ENCODE assay signal across 25 cellular contexts in the genomic region with DNA sequence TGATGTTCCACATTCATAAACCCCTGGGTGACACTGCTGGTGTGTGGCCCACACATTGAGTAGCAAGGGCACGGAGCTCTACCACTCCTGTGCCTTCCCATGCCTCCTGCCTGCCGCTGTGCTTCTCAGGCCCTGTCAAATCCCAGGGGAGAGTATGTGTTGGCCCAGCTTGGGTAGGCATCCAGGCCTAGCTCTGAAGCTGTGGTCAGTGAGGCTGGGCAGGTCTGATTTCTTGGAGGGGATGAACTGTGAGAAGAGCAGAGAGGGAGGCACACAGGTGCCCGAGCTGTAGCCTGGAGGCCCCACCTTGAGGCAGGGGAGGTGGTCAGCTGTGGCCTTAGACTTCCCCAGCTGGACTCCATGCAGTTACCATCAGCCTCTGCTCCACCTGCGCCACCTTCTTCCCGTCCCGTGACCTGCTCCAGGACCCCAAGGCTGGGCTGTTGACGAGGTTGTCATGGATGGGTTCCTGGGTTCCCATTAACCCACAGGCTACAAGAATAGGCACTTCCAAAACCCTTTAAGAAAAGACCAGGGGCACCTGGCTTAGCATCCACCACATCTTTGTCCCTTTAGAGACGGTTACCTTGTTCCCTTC.
"Had no signal": no experiment of that assay in that cellular context is flagged by ENCODE, and none has a peak within 500 bp of the region (broad histone marks: within the 10 kb centered on the region; RNA-seq: fewer than 3 reads in every experiment).

No MANE protein-coding gene starts in this region.

- H3K9me3 Mint-ChIP-seq: activated CD4-positive, alpha-beta memory T cell treated with anti-CD3 and anti-CD28 coated beads, Interleukin-2, amount 10 ng/mL, durations not matched to agents 7 days and 5 days; activated naive CD4-positive, alpha-beta T cell treated with anti-CD3 and anti-CD28 coated beads, Interleukin-2, amount 10 ng/mL, durations not matched to agents 7 days and 5 days; activated naive CD8-positive, alpha-beta T cell treated with anti-CD3 and anti-CD28 coated beads for 36 hours; activated T-helper 17 cell treated with anti-CD3 and anti-CD28 coated beads, Interleukin-2, amount 50 U/mL, for 72 hours had no signal

- H3K4me3 ChIP-seq: Peyer's patch, SJCRH30 had no signal

- DNase-seq: activated CD4-positive, alpha-beta memory T cell treated with anti-CD3 and anti-CD28 coated beads, Interleukin-2, amount 10 ng/mL, durations not matched to agents 7 days and 5 days; activated CD4-positive, alpha-beta T cell treated with anti-CD3 and anti-CD28 coated beads, Interleukin-2, amount 50 U/mL, for 1 hour; activated CD4-positive, CD25-positive, alpha-beta regulatory T cell; activated gamma-delta T cell; activated naive CD4-positive, alpha-beta T cell treated with anti-CD3 and anti-CD28 coated beads, Interleukin-2, amount 10 ng/mL, durations not matched to agents 7 days and 5 days; activated naive CD8-positive, alpha-beta T cell treated with anti-CD3 and anti-CD28 coated beads for 36 hours; activated T-cell treated with anti-CD3 and anti-CD28 coated beads for 4 hours; activated T-cell treated with anti-CD3 and anti-CD28 coated beads, Interleukin-2, amount 50 U/mL, for 48 hours; KG1; NCI-H1048; NCI-H146; NCI-H187 treated with DMSO at 0.1 percent for 48 hours; NCI-H2081 treated with DMSO at 0.1 percent for 48 hours; NCI-H446; NCI-H524; NCI-H748 treated with DMSO at 0.1 percent for 48 hours; OCI-M1; Right ventricle myocardium superior; SJCRH30; SK-N-SH; T-helper 1 cell had no signal

- H3K27ac ChIP-seq: Peyer's patch, RWPE1, SJCRH30, VCaP had no signal

- H3K36me3 Mint-ChIP-seq: activated naive CD4-positive, alpha-beta T cell treated with anti-CD3 and anti-CD28 coated beads, Interleukin-2, amount 10 ng/mL, durations not matched to agents 7 days and 5 days; activated naive CD8-positive, alpha-beta T cell treated with anti-CD3 and anti-CD28 coated beads for 36 hours had no signal

- H3K4me1 ChIP-seq: Peyer's patch, SJCRH30 had no signal

- H3K4me1 Mint-ChIP-seq: activated CD4-positive, alpha-beta memory T cell treated with anti-CD3 and anti-CD28 coated beads, Interleukin-2, amount 10 ng/mL, durations not matched to agents 7 days and 5 days; activated naive CD4-positive, alpha-beta T cell treated with anti-CD3 and anti-CD28 coated beads, Interleukin-2, amount 10 ng/mL, durations not matched to agents 7 days and 5 days; activated T-helper 17 cell treated with anti-CD3 and anti-CD28 coated beads, Interleukin-2, amount 50 U/mL, for 72 hours had no signal

- H3K27ac Mint-ChIP-seq: activated CD4-positive, alpha-beta memory T cell treated with anti-CD3 and anti-CD28 coated beads, Interleukin-2, amount 10 ng/mL, durations not matched to agents 7 days and 5 days; activated naive CD4-positive, alpha-beta T cell treated with anti-CD3 and anti-CD28 coated beads, Interleukin-2, amount 10 ng/mL, durations not matched to agents 7 days and 5 days; activated naive CD8-positive, alpha-beta T cell treated with anti-CD3 and anti-CD28 coated beads for 36 hours; activated T-helper 17 cell treated with anti-CD3 and anti-CD28 coated beads, Interleukin-2, amount 50 U/mL, for 72 hours had no signal

- H3K27me3 ChIP-seq: Peyer's patch, SJCRH30 had no signal

- H3K9ac ChIP-seq: SK-N-SH had no signal

- H3K27me3 Mint-ChIP-seq: activated T-helper 17 cell treated with anti-CD3 and anti-CD28 coated beads, Interleukin-2, amount 50 U/mL, for 72 hours had no signal

- H3K9me3 ChIP-seq: Peyer's patch, SJCRH30, SK-N-SH had no signal

- ATAC-seq: activated T-helper 17 cell treated with anti-CD3 and anti-CD28 coated beads, Interleukin-2, amount 50 U/mL, for 72 hours had no signal

- H3K4me3 Mint-ChIP-seq: activated CD4-positive, alpha-beta memory T cell treated with anti-CD3 and anti-CD28 coated beads, Interleukin-2, amount 10 ng/mL, durations not matched to agents 7 days and 5 days; activated naive CD4-positive, alpha-beta T cell treated with anti-CD3 and anti-CD28 coated beads, Interleukin-2, amount 10 ng/mL, durations not matched to agents 7 days and 5 days; activated naive CD8-positive, alpha-beta T cell treated with anti-CD3 and anti-CD28 coated beads for 36 hours; activated T-helper 17 cell treated with anti-CD3 and anti-CD28 coated beads, Interleukin-2, amount 50 U/mL, for 72 hours had no signal

- H3K36me3 ChIP-seq: Peyer's patch, SJCRH30 had no signal

- H3K4me2 ChIP-seq: SK-N-SH had no signal
